In the genomic region with DNA sequence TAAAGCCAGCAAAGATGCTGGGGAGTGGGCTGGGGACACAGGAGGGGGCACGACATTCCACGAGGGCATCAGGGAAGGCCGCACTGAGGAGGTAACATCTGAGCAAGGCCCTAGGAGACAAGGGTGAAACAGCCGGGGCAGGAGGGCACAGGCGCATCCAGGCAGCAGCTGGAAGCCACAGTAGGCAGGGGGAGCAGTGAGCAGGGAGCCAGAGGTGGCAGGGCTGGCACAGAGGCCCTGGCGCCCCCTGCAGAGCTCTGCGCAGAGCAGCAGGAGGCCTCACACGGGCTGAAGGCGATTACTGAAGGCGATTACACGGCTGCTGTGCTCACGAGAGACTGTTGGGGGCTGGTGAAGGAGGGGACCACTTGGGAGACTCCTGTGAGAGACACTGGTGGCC, we compare ENCODE assay signal across 8 cellular contexts. TPM values are rescaled to one million over a fixed set of nuclear protein-coding genes. Genes with fewer than 3 reads are reported as not detected.
DNase-seq lines count a peak whose midpoint lies in the region; ATAC-seq and TF ChIP-seq lines count a peak whose summit lies in the region.

No MANE protein-coding gene starts in this region.

- CTCF ChIA-PET in activated naive CD4-positive, alpha-beta T cell treated with anti-CD3 and anti-CD28 coated beads for 36 hours (lab: Charles Lee) = interaction anchor here (1.1 to 1.5 kb wide), 4 partner anchors 12 to 24 kb away, joined by 3 read pairs; no protein-coding TSS in a partner anchor

- H3K4me3 ChIP-seq in epithelial cell of esophagus (ENCODE audit: low read length) = no peak overlapping the region

- no peaks in the 10 kb centered on the region for H3K9me3 Mint-ChIP-seq in activated naive CD4-positive, alpha-beta T cell treated with anti-CD3 and anti-CD28 coated beads for 36 hours

- DNase-seq in activated naive CD4-positive, alpha-beta T cell treated with anti-CD3 and anti-CD28 coated beads for 36 hours = peak; percentile 55
- no peak for DNase-seq in activated naive CD4-positive, alpha-beta T cell (lab: John Stamatoyannopoulos, UW)
- DNase-seq in NOMO-1 treated with dmso at 0.1 percent for 144 hours (lab: John Stamatoyannopoulos, UW; ENCODE audit: unreplicated experiment) (peak; percentile 17), epithelial cell of esophagus (ENCODE audit: low read depth) (peak; percentile 37), ureter (ENCODE audit: low spot score) (no peak), mucosa of gallbladder (ENCODE audit: low spot score) (no peak)
- peak; percentile 51 for DNase-seq in stimulated activated naive CD8-positive, alpha-beta T cell treated with anti-CD3 and anti-CD28 coated beads, Interleukin-15, Interleukin-2, amounts not matched to agents 100 U/mL and 50 U/mL, for 24 hours

- intact Hi-C loops in activated naive CD4-positive, alpha-beta T cell treated with anti-CD3 and anti-CD28 coated beads for 36 hours (cut with micrococcal nuclease) = no loop called here

- peaks cover 20% of the 10 kb centered on the region for H3K36me3 Mint-ChIP-seq in activated naive CD4-positive, alpha-beta T cell treated with anti-CD3 and anti-CD28 coated beads for 36 hours (ENCODE audit: low read depth)

- peak; percentile 78 for ATAC-seq in stimulated activated naive CD8-positive, alpha-beta T cell treated with anti-CD3 and anti-CD28 coated beads, Interleukin-15, Interleukin-2, amounts not matched to agents 100 U/mL and 50 U/mL, for 24 hours
- no peak for ATAC-seq in HG03095 (IDR thresholded peaks at IDR 0.05; ENCODE audit: unreplicated experiment)

- peak overlapping the region; percentile 16 for H3K27ac Mint-ChIP-seq in activated naive CD4-positive, alpha-beta T cell treated with anti-CD3 and anti-CD28 coated beads for 36 hours

- TF ChIP-seq CTCF in epithelial cell of esophagus (IDR thresholded peaks at IDR 0.05; ENCODE audit: insufficient read depth, low read depth, low read length, missing control alignments) = peak; percentile 37

- H3K4me1 Mint-ChIP-seq in activated naive CD4-positive, alpha-beta T cell treated with anti-CD3 and anti-CD28 coated beads for 36 hours (ENCODE audit: low read depth) = peaks cover 11% of the 10 kb centered on the region

- no peak overlapping the region for H3K4me3 Mint-ChIP-seq in activated naive CD4-positive, alpha-beta T cell treated with anti-CD3 and anti-CD28 coated beads for 36 hours

- no peaks in the 10 kb centered on the region for H3K27me3 Mint-ChIP-seq in activated naive CD4-positive, alpha-beta T cell treated with anti-CD3 and anti-CD28 coated beads for 36 hours (ENCODE audit: low read depth)

RNA-seq across cellular contexts. Expression of a gene that starts 15.4 kb away (rescaled TPM):
- total RNA-seq in activated naive CD4-positive, alpha-beta T cell treated with anti-CD3 and anti-CD28 coated beads for 36 hours = 10 to 100 TPM; 82.2 to 83.9 TPM
- total RNA-seq in ureter = 129 TPM
- total RNA-seq in mucosa of gallbladder = 184 TPM

RNA-seq across cellular contexts. Expression of a gene that starts 21.6 kb away (rescaled TPM):
- total RNA-seq in activated naive CD4-positive, alpha-beta T cell treated with anti-CD3 and anti-CD28 coated beads for 36 hours = 10 to 100 TPM; 34.6 to 39.2 TPM
- total RNA-seq in ureter = 17.3 TPM
- total RNA-seq in mucosa of gallbladder = 46.3 TPM

RNA-seq across cellular contexts. Expression of a gene that starts 24.4 kb away (rescaled TPM):
- total RNA-seq in activated naive CD4-positive, alpha-beta T cell treated with anti-CD3 and anti-CD28 coated beads for 36 hours = 10 to 100 TPM; 45.0 to 51.7 TPM
- total RNA-seq in ureter (7.8 TPM), mucosa of gallbladder (9.7 TPM)

RNA-seq across cellular contexts. Expression of a gene that starts 32.5 kb away (rescaled TPM):
- total RNA-seq in activated naive CD4-positive, alpha-beta T cell treated with anti-CD3 and anti-CD28 coated beads for 36 hours = 100 to 1,000 TPM; 253 to 254 TPM
- total RNA-seq in ureter = 121 TPM
- 106 TPM for total RNA-seq in mucosa of gallbladder

RNA-seq across cellular contexts. Expression of a gene that starts 32.6 kb away (rescaled TPM):
- 10 to 100 TPM; 10.9 to 13.2 TPM for total RNA-seq in activated naive CD4-positive, alpha-beta T cell treated with anti-CD3 and anti-CD28 coated beads for 36 hours
- total RNA-seq in ureter (14.9 TPM), mucosa of gallbladder (61.0 TPM)

Comparison
In these comparisons a context has a peak if more than half of its experiments do, and no peak if none do; other contexts are left out.
1. DNase-seq: peak in activated naive CD4-positive, alpha-beta T cell treated with anti-CD3 and anti-CD28 coated beads for 36 hours (single experiment), NOMO-1 treated with dmso at 0.1 percent for 144 hours (single experiment), epithelial cell of esophagus (single experiment) and stimulated activated naive CD8-positive, alpha-beta T cell treated with anti-CD3 and anti-CD28 coated beads, Interleukin-15, Interleukin-2, amounts not matched to agents 100 U/mL and 50 U/mL, for 24 hours (single experiment); none in activated naive CD4-positive, alpha-beta T cell (0 of 4), ureter (single experiment) and mucosa of gallbladder (single experiment).